ENCODE assay signal across 8 cellular contexts in genomic region chr4:155025762-155026457, GRCh38.
DNase-seq lines count a peak whose midpoint lies in the region; ATAC-seq and TF ChIP-seq lines count a peak whose summit lies in the region.

No MANE protein-coding gene starts in this region.

- DNase-seq in MCF 10A (ENCODE audit: unreplicated experiment) (peak; percentile 21), breast epithelium (ENCODE audit: low spot score in 2 of 2) (no peak), OCI-M1 (lab: John Stamatoyannopoulos, UW) (peak; percentile 89), left ventricle myocardium inferior (peak; percentile 27), esophagus squamous epithelium (lab: John Stamatoyannopoulos, UW) (no peak), NCI-H2196 (lab: John Stamatoyannopoulos, UW; ENCODE audit: unreplicated experiment) (no peak)
- DNase-seq in stimulated activated naive CD8-positive, alpha-beta T cell treated with anti-CD3 and anti-CD28 coated beads, Interleukin-15, Interleukin-2, amounts not matched to agents 100 U/mL and 50 U/mL, for 24 hours, result peak; percentile 25

- H3K9me3 ChIP-seq in breast epithelium (no peaks in the 10 kb centered on the region), left ventricle myocardium inferior (replicated peaks) (peaks cover 7% of the 10 kb centered on the region), esophagus squamous epithelium (peaks cover 0 to 5% (median 0%) of the 10 kb centered on the region in 3 donors)

- ATAC-seq in HG02798 (IDR thresholded peaks at IDR 0.05; ENCODE audit: poor library complexity, unreplicated experiment), result peak; percentile 87
- ATAC-seq in stimulated activated naive CD8-positive, alpha-beta T cell treated with anti-CD3 and anti-CD28 coated beads, Interleukin-15, Interleukin-2, amounts not matched to agents 100 U/mL and 50 U/mL, for 24 hours, result no peak

- 24 to 48% methylated on average over 10 of the region's 10 CpGs for WGBS in esophagus squamous epithelium, 2 donors

- no peaks in the 10 kb centered on the region for H3K36me3 Mint-ChIP-seq in MCF 10A (ENCODE audit: insufficient read depth, unreplicated experiment)

- H3K27ac Mint-ChIP-seq in MCF 10A (ENCODE audit: low read depth, unreplicated experiment), result no peak overlapping the region

- TF ChIP-seq POLR2A in breast epithelium (IDR thresholded peaks at IDR 0.05) (no peak), esophagus squamous epithelium (IDR thresholded peaks at IDR 0.05) (no peak)

- TF ChIP-seq CTCF in MCF 10A (IDR thresholded peaks at IDR 0.05; ENCODE audit: unreplicated experiment) (no peak), breast epithelium (IDR thresholded peaks at IDR 0.05) (peak in 1 of 3 donors; percentile 40), left ventricle myocardium inferior (IDR thresholded peaks at IDR 0.05; ENCODE audit: borderline replicate concordance) (peak; percentile 50), esophagus squamous epithelium (IDR thresholded peaks at IDR 0.05) (peak in 3 of 6 experiments; percentile 8 to 28 (median 24))

- no TSS peak for BruUV-seq in MCF 10A (replicated peaks; lab: Mats Ljungman, UMichigan)

- H3K27ac ChIP-seq in breast epithelium, result no peak overlapping the region
- no peak overlapping the region for H3K27ac ChIP-seq in left ventricle myocardium inferior (replicated peaks)
- H3K27ac ChIP-seq in esophagus squamous epithelium, result no peak overlapping the region

- H3K4me1 Mint-ChIP-seq in MCF 10A (ENCODE audit: insufficient read depth, unreplicated experiment), result no peaks in the 10 kb centered on the region

- POLR2A ChIA-PET in MCF 10A (lab: Yijun Ruan, JAX), result no interaction called here

- CTCF ChIA-PET in MCF 10A (lab: Yijun Ruan, JAX), result interaction anchor here (0.6 to 1.6 kb wide), 2 partner anchors 11 to 14 kb away, joined by 3 read pairs; no protein-coding TSS in a partner anchor

- H3K36me3 ChIP-seq in breast epithelium (no peaks in the 10 kb centered on the region), left ventricle myocardium inferior (no peaks in the 10 kb centered on the region), esophagus squamous epithelium (no peaks in the 10 kb centered on the region)

- H3K4me1 ChIP-seq in breast epithelium, result no peaks in the 10 kb centered on the region
- no peaks in the 10 kb centered on the region for H3K4me1 ChIP-seq in left ventricle myocardium inferior
- H3K4me1 ChIP-seq in esophagus squamous epithelium, result no peaks in the 10 kb centered on the region

- H3K4me3 ChIP-seq in breast epithelium (no peak overlapping the region), left ventricle myocardium inferior (no peak overlapping the region), esophagus squamous epithelium (no peak overlapping the region)

- intact Hi-C loops in MCF 10A (cut with micrococcal nuclease) (no loop called here), breast epithelium (cut with DNase I; ENCODE audit: low total_unique reads) (no loop called here), left ventricle myocardium inferior (cut with micrococcal nuclease) (no loop called here), esophagus squamous epithelium (cut with DNase I) (no loop called here)

- no peaks in the 10 kb centered on the region for H3K27me3 Mint-ChIP-seq in MCF 10A (ENCODE audit: insufficient read depth, unreplicated experiment)

- no peaks in the 10 kb centered on the region for H3K9me3 Mint-ChIP-seq in MCF 10A (ENCODE audit: unreplicated experiment)

- H3K4me3 Mint-ChIP-seq in MCF 10A (ENCODE audit: unreplicated experiment), result no peak overlapping the region

- H3K27me3 ChIP-seq in breast epithelium, result no peaks in the 10 kb centered on the region
- H3K27me3 ChIP-seq in left ventricle myocardium inferior (ENCODE audit: low read depth), result no peaks in the 10 kb centered on the region
- no peaks in the 10 kb centered on the region for H3K27me3 ChIP-seq in esophagus squamous epithelium

Comparison
In these comparisons a context has a peak if more than half of its experiments do, and no peak if none do; other contexts are left out.
1. DNase-seq: peak in MCF 10A (single experiment), OCI-M1 (single experiment), left ventricle myocardium inferior (single experiment) and stimulated activated naive CD8-positive, alpha-beta T cell treated with anti-CD3 and anti-CD28 coated beads, Interleukin-15, Interleukin-2, amounts not matched to agents 100 U/mL and 50 U/mL, for 24 hours (single experiment); none in breast epithelium (0 of 2), esophagus squamous epithelium (single experiment) and NCI-H2196 (single experiment).